8 cellular contexts compared by ENCODE assay signal in the genomic region with DNA sequence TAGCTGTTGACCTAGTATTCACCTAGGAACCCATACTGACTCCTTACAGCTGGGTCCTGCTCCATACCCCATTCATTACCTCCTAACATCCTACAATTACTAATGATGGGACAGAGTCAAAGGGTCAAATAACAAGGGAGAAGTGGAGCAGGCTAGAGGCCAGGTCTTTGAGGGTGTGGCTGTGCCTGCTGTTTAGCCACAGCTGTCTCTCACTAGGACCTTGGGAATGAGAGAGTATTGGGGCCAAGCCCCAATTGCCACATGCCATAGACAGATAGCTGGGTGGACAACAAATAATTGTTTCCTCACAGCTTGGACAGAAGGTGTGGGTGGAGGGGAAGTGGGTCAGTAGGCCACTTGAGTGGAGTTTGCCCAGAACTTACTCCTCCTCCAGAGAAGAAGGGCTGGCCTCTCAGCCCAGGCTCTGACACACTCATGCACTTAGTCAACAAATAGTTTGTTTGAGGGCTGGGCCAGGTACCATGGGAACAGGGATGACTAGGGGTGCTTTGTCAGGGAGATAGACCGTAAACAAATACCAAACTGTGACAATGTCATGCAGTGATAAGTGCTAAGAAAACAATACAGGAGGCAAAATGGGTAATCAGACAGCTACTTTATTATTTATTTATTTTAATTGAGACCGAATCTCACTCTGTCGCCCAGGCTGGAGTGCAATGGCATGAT. TPM values are rescaled to one million over a fixed set of nuclear protein-coding genes. Genes with fewer than 3 reads are reported as not detected.
DNase-seq lines count a peak whose midpoint lies in the region; ATAC-seq and TF ChIP-seq lines count a peak whose summit lies in the region.

No MANE protein-coding gene starts in this region.

- H3K9ac ChIP-seq in HUES64 (ENCODE audit: low read depth, low read length), result peak overlapping the region; percentile 21; the same call in 1 of the 2 replicates

- POLR2A ChIA-PET in CD4-positive, alpha-beta memory T cell (lab: Charles Lee; ENCODE audit: partially characterized antibody), result interaction anchor here (0.9 kb wide), 1 partner anchor 26 kb away, joined by 3 read pairs; no protein-coding TSS in a partner anchor

- no peaks in the 10 kb centered on the region for H3K27me3 Mint-ChIP-seq in CD4-positive, alpha-beta memory T cell

- peak overlapping the region in 2 of 8 donors; percentile 16 to 57 for H3K4me3 Mint-ChIP-seq in CD4-positive, alpha-beta memory T cell

- H3K4me3 ChIP-seq in CD4-positive, alpha-beta memory T cell (ENCODE audit: low read length in 2 of 2), result no peak overlapping the region
- H3K4me3 ChIP-seq in HUES64 (ENCODE audit: low read length), result no peak overlapping the region

- TF ChIP-seq POLR2A in GM18505 (IDR thresholded peaks at IDR 0.05; ENCODE audit: borderline replicate concordance, extremely low read depth, insufficient read depth, insufficient read length), result no peak

- peaks cover 24 to 56% (median 37%) of the 10 kb centered on the region in 4 donors for H3K4me1 Mint-ChIP-seq in CD4-positive, alpha-beta memory T cell

- WGBS in HUES64, result 58% methylated on average over 3 of the region's 3 CpGs

- H3K27ac Mint-ChIP-seq in CD4-positive, alpha-beta memory T cell, result peak overlapping the region in 6 of 7 donors; percentile 77 to 95 (median 92)

- peak; percentile 34 to 84 (median 54) for DNase-seq in CD4-positive, alpha-beta memory T cell
- peak; percentile 36 to 42 for DNase-seq in activated T-cell treated with anti-CD3 and anti-CD28 coated beads, Interleukin-2, amount 50 U/mL, for 48 hours
- DNase-seq in glomerular endothelial cell (ENCODE audit: extremely low read depth, low read depth, low spot score), result peak; percentile 67
- DNase-seq in pons (ENCODE audit: low spot score), result peak; percentile 18
- no peak for DNase-seq in NCI-H2227 (lab: John Stamatoyannopoulos, UW; ENCODE audit: unreplicated experiment)

- H3K4me1 ChIP-seq in CD4-positive, alpha-beta memory T cell (ENCODE audit: insufficient read depth, low read length), result peaks cover 24% of the 10 kb centered on the region
- peaks cover 16% of the 10 kb centered on the region for H3K4me1 ChIP-seq in HUES64 (ENCODE audit: insufficient read depth, low read length)

- H3K27ac ChIP-seq in CD4-positive, alpha-beta memory T cell (ENCODE audit: low read depth, low read length), result peak overlapping the region; percentile 43
- peak overlapping the region; percentile 65; the same call in 1 of the 2 replicates for H3K27ac ChIP-seq in HUES64 (ENCODE audit: low read depth, low read length)

- intact Hi-C loops in CD4-positive, alpha-beta memory T cell (cut with micrococcal nuclease), result no loop called here

- H3K27me3 ChIP-seq in CD4-positive, alpha-beta memory T cell (ENCODE audit: insufficient read depth, low read length), result no peaks in the 10 kb centered on the region
- no peaks in the 10 kb centered on the region for H3K27me3 ChIP-seq in HUES64 (ENCODE audit: insufficient read depth, low read length)

- no peaks in the 10 kb centered on the region for H3K9me3 ChIP-seq in CD4-positive, alpha-beta memory T cell (ENCODE audit: control insufficient read depth in 1 of 2, low read length in 2 of 2)
- H3K9me3 ChIP-seq in HUES64 (ENCODE audit: insufficient read depth, low read depth, low read length), result no peaks in the 10 kb centered on the region

- peaks cover 14% of the 10 kb centered on the region for H3K36me3 ChIP-seq in CD4-positive, alpha-beta memory T cell (ENCODE audit: insufficient read depth, low read length)
- peaks cover 17% of the 10 kb centered on the region for H3K36me3 ChIP-seq in HUES64 (ENCODE audit: insufficient read depth, low read length)

- H3K9me3 Mint-ChIP-seq in CD4-positive, alpha-beta memory T cell, result no peaks in the 10 kb centered on the region

- ATAC-seq in HG02981 (IDR thresholded peaks at IDR 0.05; ENCODE audit: unreplicated experiment) (no peak), GM18505 (IDR thresholded peaks at IDR 0.05; ENCODE audit: unreplicated experiment) (no peak)

- CTCF ChIA-PET in CD4-positive, alpha-beta memory T cell (lab: Charles Lee; ENCODE audit: partially characterized antibody), result interaction anchor here (1.5 to 3.9 kb wide), 2 partner anchors 26 to 42 kb away, joined by 3 to 17 read pairs; no protein-coding TSS in a partner anchor

- peaks cover 0 to 16% of the 10 kb centered on the region in 2 donors for H3K36me3 Mint-ChIP-seq in CD4-positive, alpha-beta memory T cell

RNA-seq across cellular contexts. Expression of gene CENPT, which starts 10.2 kb away (rescaled TPM):
- 100 to 1,000 TPM; 103 to 107 TPM for total RNA-seq in CD4-positive, alpha-beta memory T cell
- polyA plus RNA-seq in CD4-positive, alpha-beta memory T cell, result 10 to 100 TPM; 15.4 to 18.1 TPM
- 35.3 TPM for polyA plus RNA-seq in HUES64 (2013, experiment 1 of 2)
- polyA plus RNA-seq in HUES64 (2013, experiment 2 of 2), result 31.2 TPM
- total RNA-seq in glomerular endothelial cell, result 46.0 and 48.5 TPM in 2 replicates

RNA-seq across cellular contexts. Expression of gene NUTF2, which starts 11.0 kb away (rescaled TPM):
- total RNA-seq in CD4-positive, alpha-beta memory T cell, result 10 to 100 TPM; 41.2 to 45.9 TPM
- 100 to 1,000 TPM; 127 to 128 TPM for polyA plus RNA-seq in CD4-positive, alpha-beta memory T cell
- 242 TPM for polyA plus RNA-seq in HUES64 (2013, experiment 1 of 2)
- 239 TPM for polyA plus RNA-seq in HUES64 (2013, experiment 2 of 2)
- 253 and 269 TPM in 2 replicates for total RNA-seq in glomerular endothelial cell

RNA-seq across cellular contexts. Expression of gene EDC4, which starts 15.2 kb away (rescaled TPM):
- total RNA-seq in CD4-positive, alpha-beta memory T cell, result 100 to 1,000 TPM; 141 to 144 TPM
- polyA plus RNA-seq in CD4-positive, alpha-beta memory T cell, result 10 to 100 TPM; 18.5 to 37.3 TPM
- 55.6 TPM for polyA plus RNA-seq in HUES64 (2013, experiment 1 of 2)
- 50.1 TPM for polyA plus RNA-seq in HUES64 (2013, experiment 2 of 2)
- total RNA-seq in glomerular endothelial cell, result 73.3 and 75.7 TPM in 2 replicates

RNA-seq across cellular contexts. Expression of gene THAP11, which starts 15.6 kb away (rescaled TPM):
- 10 to 100 TPM; 56.8 to 58.4 TPM for total RNA-seq in CD4-positive, alpha-beta memory T cell
- polyA plus RNA-seq in CD4-positive, alpha-beta memory T cell, result 100 to 1,000 TPM; 130 to 147 TPM
- polyA plus RNA-seq in HUES64 (2013, experiment 1 of 2), result 32.9 TPM
- 34.4 TPM for polyA plus RNA-seq in HUES64 (2013, experiment 2 of 2)
- 30.8 and 36.8 TPM in 2 replicates for total RNA-seq in glomerular endothelial cell

RNA-seq across cellular contexts. Expression of gene NRN1L, which starts 27.0 kb away (rescaled TPM):
- 1 to 10 TPM; 5.9 to 7.0 TPM for total RNA-seq in CD4-positive, alpha-beta memory T cell
- polyA plus RNA-seq in CD4-positive, alpha-beta memory T cell, result under 1 TPM; 0.81 to 0.96 TPM
- polyA plus RNA-seq in HUES64 (2013, experiment 1 of 2), result 3.2 TPM
- 4.1 TPM for polyA plus RNA-seq in HUES64 (2013, experiment 2 of 2)
- total RNA-seq in glomerular endothelial cell, result 0.76 and 1.3 TPM in 2 replicates
